ENCODE assay signal across 8 cellular contexts in the genomic region with DNA sequence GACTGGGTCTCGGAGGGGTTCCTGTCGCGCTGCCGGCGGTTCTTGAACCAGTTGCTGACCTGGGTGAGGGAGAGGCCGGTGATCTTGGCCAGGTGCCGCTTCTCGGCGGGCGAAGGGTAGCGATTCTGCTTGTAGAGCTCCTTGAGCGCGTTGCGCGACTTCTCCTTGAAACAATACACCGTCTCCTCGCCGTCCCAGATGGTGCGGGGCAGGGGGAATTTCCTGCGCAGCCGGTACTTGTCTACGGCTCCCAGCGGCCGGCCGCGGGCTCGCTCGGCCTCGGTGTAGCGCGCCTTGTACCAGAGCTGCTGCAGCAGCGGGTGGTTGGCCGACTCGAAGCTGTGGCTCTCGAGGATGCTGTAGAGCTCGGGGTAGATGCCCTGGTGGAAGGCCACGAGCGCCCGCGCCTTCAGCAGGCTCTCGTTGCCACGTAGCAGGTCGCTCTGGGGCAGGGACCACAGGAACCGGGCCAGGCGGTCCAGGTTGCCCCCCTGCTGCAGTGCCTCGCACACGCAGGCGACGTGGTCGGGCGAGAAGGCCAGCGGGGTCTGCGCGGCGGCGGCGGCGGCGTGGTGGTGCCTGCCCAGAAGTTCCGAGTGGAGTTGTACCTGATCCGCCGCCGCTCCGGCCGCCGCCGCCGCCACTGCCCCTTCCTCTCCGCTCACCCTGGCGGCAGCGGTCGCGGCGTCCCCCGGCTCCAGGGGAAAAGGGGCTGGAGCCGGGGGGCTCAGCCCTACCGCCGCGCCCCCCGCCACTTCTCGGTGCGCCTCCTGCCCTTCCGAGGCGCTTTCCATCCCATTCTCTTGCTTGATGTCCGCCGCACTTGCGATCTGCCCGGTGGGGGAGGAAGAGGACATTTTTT. TPM values are rescaled to one million over a fixed set of nuclear protein-coding genes. Genes with fewer than 3 reads are reported as not detected.
DNase-seq lines count a peak whose midpoint lies in the region; ATAC-seq and TF ChIP-seq lines count a peak whose summit lies in the region.

No MANE protein-coding gene starts in this region.

- H3K9me3 ChIP-seq in OCI-LY3 (ENCODE audit: insufficient read depth, low read length) = no peaks in the 10 kb centered on the region
- H3K9me3 ChIP-seq in left ventricle myocardium inferior (replicated peaks) = no peaks in the 10 kb centered on the region
- H3K9me3 ChIP-seq in prostate gland = no peaks in the 10 kb centered on the region

- H3K27ac ChIP-seq in OCI-LY3 (ENCODE audit: low read length) = 0 out of 2 replicates have a peak overlapping the region, but pooled peaks have one; percentile 0
- H3K27ac ChIP-seq in left ventricle myocardium inferior (replicated peaks) = peak overlapping the region; percentile 45
- H3K27ac ChIP-seq in prostate gland = peak overlapping the region; percentile 84 to 94

- H3K36me3 ChIP-seq in OCI-LY3 (replicated peaks; ENCODE audit: low read depth, low read length) (peaks cover 6% of the 10 kb centered on the region), left ventricle myocardium inferior (no peaks in the 10 kb centered on the region), prostate gland (no peaks in the 10 kb centered on the region)

- no peak for TF ChIP-seq POLR2A in prostate gland (IDR thresholded peaks at IDR 0.05)

- peak overlapping the region; percentile 83 for H3K4me3 Mint-ChIP-seq in activated naive CD8-positive, alpha-beta T cell treated with anti-CD3 and anti-CD28 coated beads for 36 hours

- H3K4me3 ChIP-seq in OCI-LY3 (ENCODE audit: low read length) (peak overlapping the region; percentile 89), left ventricle myocardium inferior (peak overlapping the region; percentile 86), prostate gland (peak overlapping the region; percentile 78 to 88)

- H3K27ac Mint-ChIP-seq in activated naive CD8-positive, alpha-beta T cell treated with anti-CD3 and anti-CD28 coated beads for 36 hours = no peak overlapping the region

- H3K27me3 ChIP-seq in OCI-LY3 (ENCODE audit: low read depth, low read length) (0 out of 2 replicates have a peak, but pooled peaks cover 12% of the 10 kb centered on the region), left ventricle myocardium inferior (ENCODE audit: low read depth) (peaks cover 85% of the 10 kb centered on the region), prostate gland (replicated peaks; ENCODE audit: insufficient read depth) (no peaks in the 10 kb centered on the region)

- H3K4me2 ChIP-seq in OCI-LY3 (ENCODE audit: low read length) = peak overlapping the region; percentile 87

- intact Hi-C loops in left ventricle myocardium inferior (cut with micrococcal nuclease) = no loop called here
- intact Hi-C loops in prostate gland (cut with DNase I) = loop anchor here (5.0 to 10.0 kb wide), 4 partner anchors 71 to 629 kb away; partner anchors contain the start of genes PCNX4, SLC38A6 and TRMT5

- WGBS in prostate gland = under 1% methylated on average over 55 of the region's 88 CpGs

- no peaks in the 10 kb centered on the region for H4K20me1 ChIP-seq in OCI-LY3 (ENCODE audit: insufficient read depth, low read length)

- peak; percentile 33 for ATAC-seq in HG02870 (IDR thresholded peaks at IDR 0.05; ENCODE audit: unreplicated experiment)

- peaks cover 10% of the 10 kb centered on the region for H3K4me1 ChIP-seq in OCI-LY3 (ENCODE audit: low read length)
- peaks cover 29% of the 10 kb centered on the region for H3K4me1 ChIP-seq in left ventricle myocardium inferior
- H3K4me1 ChIP-seq in prostate gland (replicated peaks) = no peaks in the 10 kb centered on the region

- H3K9me3 Mint-ChIP-seq in activated naive CD8-positive, alpha-beta T cell treated with anti-CD3 and anti-CD28 coated beads for 36 hours = no peaks in the 10 kb centered on the region

- TF ChIP-seq CTCF in OCI-LY3 (IDR thresholded peaks at IDR 0.05; ENCODE audit: low read depth, low read length) = no peak
- TF ChIP-seq CTCF in left ventricle myocardium inferior (IDR thresholded peaks at IDR 0.05; ENCODE audit: borderline replicate concordance) = no peak
- TF ChIP-seq CTCF in prostate gland (IDR thresholded peaks at IDR 0.05) = no peak

- no peaks in the 10 kb centered on the region for H3K36me3 Mint-ChIP-seq in activated naive CD8-positive, alpha-beta T cell treated with anti-CD3 and anti-CD28 coated beads for 36 hours

- peak overlapping the region; percentile 87 for H2AFZ ChIP-seq in OCI-LY3 (ENCODE audit: low read depth, low read length)

- DNase-seq in NCI-H2196 (lab: John Stamatoyannopoulos, UW; ENCODE audit: unreplicated experiment) (peak; percentile 59), NCI-H2196 treated with DMSO at 0.1 percent for 48 hours (lab: John Stamatoyannopoulos, UW; ENCODE audit: unreplicated experiment) (no peak), left ventricle myocardium inferior (no peak), prostate gland (ENCODE audit: low spot score) (peak; percentile 38)
- DNase-seq in activated naive CD8-positive, alpha-beta T cell treated with anti-CD3 and anti-CD28 coated beads for 36 hours = peak; percentile 27
- no peak for DNase-seq in NK-92 treated with Interleukin-12 subunit alpha and Interleukin-12 subunit beta, amount 100 ng/mL, for 24 hours (lab: John Stamatoyannopoulos, UW)

- H3K27me3 Mint-ChIP-seq in activated naive CD8-positive, alpha-beta T cell treated with anti-CD3 and anti-CD28 coated beads for 36 hours = peaks cover 84% of the 10 kb centered on the region

- H3K9ac ChIP-seq in OCI-LY3 (ENCODE audit: low read length) = peak overlapping the region; percentile 75

- no peaks in the 10 kb centered on the region for H3K79me2 ChIP-seq in OCI-LY3 (ENCODE audit: low read length)

- H3K4me1 Mint-ChIP-seq in activated naive CD8-positive, alpha-beta T cell treated with anti-CD3 and anti-CD28 coated beads for 36 hours = peaks cover 15% of the 10 kb centered on the region

RNA-seq across cellular contexts. Expression of gene SIX4, which starts 0.7 kb away (rescaled TPM):
- total RNA-seq in activated naive CD8-positive, alpha-beta T cell treated with anti-CD3 and anti-CD28 coated beads for 36 hours = under 1 TPM in 1 of 2 experiments, not detected in 1; 0.04 TPM
- 1.5 TPM for total RNA-seq in left ventricle myocardium inferior
- 10 to 100 TPM; 17.6 to 21.3 TPM for total RNA-seq in prostate gland

RNA-seq across cellular contexts. Expression of gene MNAT1, which starts 11.1 kb away (rescaled TPM):
- total RNA-seq in activated naive CD8-positive, alpha-beta T cell treated with anti-CD3 and anti-CD28 coated beads for 36 hours = 10 to 100 TPM; 39.7 to 42.7 TPM
- total RNA-seq in left ventricle myocardium inferior (28.5 TPM), prostate gland (10 to 100 TPM; 16.1 to 62.9 TPM)

Comparison
In these comparisons a context has a peak if more than half of its experiments do, and no peak if none do; other contexts are left out.
1. DNase-seq: peak in NCI-H2196 (single experiment), activated naive CD8-positive, alpha-beta T cell treated with anti-CD3 and anti-CD28 coated beads for 36 hours (single experiment) and prostate gland (single experiment); none in NCI-H2196 treated with DMSO at 0.1 percent for 48 hours (single experiment), left ventricle myocardium inferior (single experiment) and NK-92 treated with Interleukin-12 subunit alpha and Interleukin-12 subunit beta, amount 100 ng/mL, for 24 hours (single experiment).
2. H3K27ac ChIP-seq: peak in every context shown above with its lines; median percentile 89 in prostate gland; 45 in left ventricle myocardium inferior; 0 in OCI-LY3.
3. Peak in every context shown above with its lines, with median percentiles within 50 percentile points of each other: H3K4me3 ChIP-seq.